9 cellular contexts compared by ENCODE assay signal in genomic region chr12:96242597-96242996, GRCh38. TPM values are rescaled to one million over a fixed set of nuclear protein-coding genes. Genes with fewer than 3 reads are reported as not detected.
DNase-seq lines count a peak whose midpoint lies in the region; ATAC-seq and TF ChIP-seq lines count a peak whose summit lies in the region.
"Had no signal": no experiment of that assay in that cellular context is flagged by ENCODE, and none has a peak within 500 bp of the region (broad histone marks: within the 10 kb centered on the region; RNA-seq: fewer than 3 reads in every experiment).

No MANE protein-coding gene starts in this region.

- TF ChIP-seq POLR2A in esophagus muscularis mucosa (IDR thresholded peaks at IDR 0.05; ENCODE audit: low read depth) (no peak), sigmoid colon (IDR thresholded peaks at IDR 0.05) (no peak)

- no peaks in the 10 kb centered on the region for H3K27me3 ChIP-seq in CD8-positive, alpha-beta T cell (ENCODE audit: insufficient read depth, low read length)
- no peaks in the 10 kb centered on the region for H3K27me3 ChIP-seq in RWPE2 (ENCODE audit: insufficient read depth, poor library complexity, severe bottlenecking)
- H3K27me3 ChIP-seq in esophagus muscularis mucosa, result no peaks in the 10 kb centered on the region
- no peaks in the 10 kb centered on the region for H3K27me3 ChIP-seq in sigmoid colon
- no peaks in the 10 kb centered on the region for H3K27me3 ChIP-seq in foreskin keratinocyte

- peaks cover 32% of the 10 kb centered on the region for H3K4me1 ChIP-seq in CD8-positive, alpha-beta T cell (ENCODE audit: insufficient read depth, low read length)
- peaks cover 5% of the 10 kb centered on the region for H3K4me1 ChIP-seq in RWPE2 (ENCODE audit: insufficient read depth, poor library complexity, severe bottlenecking)
- H3K4me1 ChIP-seq in esophagus muscularis mucosa, result peaks cover 47 to 74% (median 57%) of the 10 kb centered on the region in 4 donors
- H3K4me1 ChIP-seq in sigmoid colon, result peaks cover 0 to 54% (median 53%) of the 10 kb centered on the region in 4 donors
- H3K4me1 ChIP-seq in foreskin keratinocyte, result no peaks in the 10 kb centered on the region

- H3K9me3 ChIP-seq in CD8-positive, alpha-beta T cell (ENCODE audit: low read length), result no peaks in the 10 kb centered on the region
- H3K9me3 ChIP-seq in RWPE2 (ENCODE audit: severe bottlenecking) (no peaks in the 10 kb centered on the region), esophagus muscularis mucosa (no peaks in the 10 kb centered on the region), sigmoid colon (no peaks in the 10 kb centered on the region)

- H3K27me3 Mint-ChIP-seq in CD8-positive, alpha-beta T cell (ENCODE audit: low read depth), result no peaks in the 10 kb centered on the region

- DNase-seq in CD8-positive, alpha-beta T cell, result peak in 1 of 7 experiments; percentile 29
- DNase-seq in RWPE2 (ENCODE audit: low spot score), result peak; percentile 33
- no peak for DNase-seq in esophagus muscularis mucosa (ENCODE audit: extremely low spot score)
- peak; percentile 72 for DNase-seq in sigmoid colon
- DNase-seq in omental fat pad (ENCODE audit: low spot score), result no peak
- no peak for DNase-seq in foreskin keratinocyte
- DNase-seq: NCI-H2081 had no signal

- POLR2A ChIA-PET in CD8-positive, alpha-beta T cell (lab: Charles Lee), result interaction anchor here (0.6 kb wide), 1 partner anchor 284 kb away, joined by 3 read pairs; no protein-coding TSS in a partner anchor

- ATAC-seq in CD8-positive, alpha-beta T cell, result no peak
- ATAC-seq in RWPE2 (ENCODE audit: low read depth) (no peak), omental fat pad (ENCODE audit: low FRiP score) (no peak), HG02610 (IDR thresholded peaks at IDR 0.05; ENCODE audit: unreplicated experiment) (no peak), GM19035 (IDR thresholded peaks at IDR 0.05; ENCODE audit: unreplicated experiment) (no peak), foreskin keratinocyte (no peak)

- no peaks in the 10 kb centered on the region for H3K9me3 Mint-ChIP-seq in CD8-positive, alpha-beta T cell

- CTCF ChIA-PET in CD8-positive, alpha-beta T cell (lab: Charles Lee), result interaction anchor here (1.1 kb wide), 2 partner anchors 14 to 27 kb away, joined by 3 read pairs; no protein-coding TSS in a partner anchor

- TF ChIP-seq CTCF in CD8-positive, alpha-beta T cell (IDR thresholded peaks at IDR 0.05), result no peak
- TF ChIP-seq CTCF in RWPE2 (IDR thresholded peaks at IDR 0.05; ENCODE audit: poor library complexity, severe bottlenecking), result no peak
- no peak for TF ChIP-seq CTCF in esophagus muscularis mucosa (IDR thresholded peaks at IDR 0.05)
- TF ChIP-seq CTCF in sigmoid colon (IDR thresholded peaks at IDR 0.05), result no peak
- TF ChIP-seq CTCF in omental fat pad (IDR thresholded peaks at IDR 0.05), result no peak
- no peak for TF ChIP-seq CTCF in foreskin keratinocyte (conservative IDR thresholded peaks at IDR 0.05)

- H3K4me3 Mint-ChIP-seq in CD8-positive, alpha-beta T cell, result no peak overlapping the region

- intact Hi-C loops in CD8-positive, alpha-beta T cell (cut with DNase I, micrococcal nuclease), result loop anchor here in 1 of 2 experiments (2.0 kb wide), 1 partner anchor 246 kb away; the partner anchor contains the start of gene CFAP54
- intact Hi-C loops in esophagus muscularis mucosa (cut with DNase I), result no loop called here
- intact Hi-C loops in sigmoid colon (cut with DNase I), result no loop called here

- no peak overlapping the region for H3K4me3 ChIP-seq in CD8-positive, alpha-beta T cell (ENCODE audit: low read depth, low read length)
- H3K4me3 ChIP-seq in RWPE2 (ENCODE audit: severe bottlenecking) (no peak overlapping the region), esophagus muscularis mucosa (no peak overlapping the region), sigmoid colon (no peak overlapping the region)

- WGBS in esophagus muscularis mucosa, result 68% methylated on average over 12 of the region's 12 CpGs
- WGBS in sigmoid colon, 2 donors, result 78 to 81% methylated on average over 12 of the region's 12 CpGs

- peaks cover 9% of the 10 kb centered on the region for H3K36me3 ChIP-seq in CD8-positive, alpha-beta T cell (ENCODE audit: insufficient read depth, low read length)
- peaks cover 73% of the 10 kb centered on the region for H3K36me3 ChIP-seq in RWPE2 (ENCODE audit: low read depth)
- peaks cover 8 to 16% (median 13%) of the 10 kb centered on the region in 4 donors for H3K36me3 ChIP-seq in esophagus muscularis mucosa
- peaks cover 5 to 9% (median 8%) of the 10 kb centered on the region in 4 donors for H3K36me3 ChIP-seq in sigmoid colon

- H3K4me1 Mint-ChIP-seq in CD8-positive, alpha-beta T cell (ENCODE audit: low read depth), result peaks cover 49% of the 10 kb centered on the region

- TF ChIP-seq EP300 in esophagus muscularis mucosa (IDR thresholded peaks at IDR 0.05), result no peak
- TF ChIP-seq EP300 in sigmoid colon (IDR thresholded peaks at IDR 0.05), result no peak

- H3K36me3 Mint-ChIP-seq in CD8-positive, alpha-beta T cell, result peaks cover 30% of the 10 kb centered on the region

- peak overlapping the region; percentile 90 for H3K27ac Mint-ChIP-seq in CD8-positive, alpha-beta T cell

- H3K27ac ChIP-seq in CD8-positive, alpha-beta T cell (ENCODE audit: low read depth, low read length), result peak overlapping the region; percentile 62
- H3K27ac ChIP-seq in RWPE2 (ENCODE audit: poor library complexity, severe bottlenecking) (no peak overlapping the region), esophagus muscularis mucosa (replicated peaks in 1 of 4) (peak overlapping the region; percentile 92 to 95 (median 92)), sigmoid colon (peak overlapping the region; percentile 92 to 97 (median 95)), foreskin keratinocyte (no peak overlapping the region)

RNA-seq across cellular contexts. Expression of gene ELK3, which starts 48.4 kb away (rescaled TPM):
- 10 to 100 TPM; 11.2 to 11.6 TPM for total RNA-seq in CD8-positive, alpha-beta T cell
- total RNA-seq in esophagus muscularis mucosa, result 10 to 100 TPM; 13.7 to 26.9 (median 25.7) TPM
- total RNA-seq in sigmoid colon, result 10 to 100 TPM; 15.7 to 23.8 (median 18.4) TPM
- polyA plus RNA-seq in sigmoid colon, result 10 to 100 TPM in 1 of 3 donors, 1 to 10 TPM in 2; 2.3 to 12.0 (median 9.0) TPM
- total RNA-seq in omental fat pad, result 10 to 100 TPM; 22.4 to 69.7 (median 37.9) TPM
- 82.5 and 87.1 TPM in 2 replicates for total RNA-seq in foreskin keratinocyte
- polyA plus RNA-seq in foreskin keratinocyte, result 32.8 and 37.3 TPM in 2 replicates

Comparison
In these comparisons a context has a peak if more than half of its experiments do, and no peak if none do; other contexts are left out.
1. DNase-seq: peak in RWPE2 (single experiment) and sigmoid colon (single experiment); none in esophagus muscularis mucosa (single experiment), omental fat pad (single experiment) and foreskin keratinocyte (0 of 2).
2. H3K27ac ChIP-seq: peak in CD8-positive, alpha-beta T cell (single experiment), esophagus muscularis mucosa (4 of 4) and sigmoid colon (4 of 4); none in RWPE2 (single experiment) and foreskin keratinocyte (single experiment).